ENCODE assay signal across 8 cellular contexts in genomic region chr19:4793278-4793677, GRCh38. TPM values are rescaled to one million over a fixed set of nuclear protein-coding genes. Genes with fewer than 3 reads are reported as not detected.
DNase-seq lines count a peak whose midpoint lies in the region; ATAC-seq and TF ChIP-seq lines count a peak whose summit lies in the region.
"Not testable (repeated sequence)": the region's sequence is repeated elsewhere in the genome, so short reads cannot be mapped to it uniquely, and the experiment has no call there.

No MANE protein-coding gene starts in this region.

- peak overlapping the region; percentile 84 for H3K4me3 Mint-ChIP-seq in activated CD4-positive, alpha-beta T cell treated with anti-CD3 and anti-CD28 coated beads for 36 hours
- peak overlapping the region; percentile 80 for H3K4me3 Mint-ChIP-seq in activated naive CD4-positive, alpha-beta T cell treated with anti-CD3 and anti-CD28 coated beads for 36 hours
- peak overlapping the region; percentile 76 for H3K4me3 Mint-ChIP-seq in mesothelial cell of epicardium
- H3K4me3 Mint-ChIP-seq in progenitor cell of endocrine pancreas (ENCODE audit: low read depth) = peak overlapping the region; percentile 76

- not testable (repeated sequence) for H3K27me3 ChIP-seq in A673 (replicated peaks; ENCODE audit: insufficient read depth, low read depth, low read length, poor library complexity); DOHH2 (ENCODE audit: control insufficient read depth, low read length); mammary epithelial cell (ENCODE audit: insufficient read depth, low read length)

- peaks cover 46% of the 10 kb centered on the region for H3K4me1 Mint-ChIP-seq in activated CD4-positive, alpha-beta T cell treated with anti-CD3 and anti-CD28 coated beads for 36 hours
- H3K4me1 Mint-ChIP-seq in activated naive CD4-positive, alpha-beta T cell treated with anti-CD3 and anti-CD28 coated beads for 36 hours (ENCODE audit: low read depth) = peaks cover 44% of the 10 kb centered on the region
- H3K4me1 Mint-ChIP-seq in mesothelial cell of epicardium = peaks cover 13% of the 10 kb centered on the region
- not testable (repeated sequence) for H3K4me1 Mint-ChIP-seq in progenitor cell of endocrine pancreas (ENCODE audit: low read depth)

- not testable (repeated sequence) for BruUV-seq in A673 (replicated peaks; lab: Mats Ljungman, UMichigan); mammary epithelial cell (replicated peaks; lab: Mats Ljungman, UMichigan)

- not testable (repeated sequence) for H3K9me3 Mint-ChIP-seq in activated CD4-positive, alpha-beta T cell treated with anti-CD3 and anti-CD28 coated beads for 36 hours (ENCODE audit: low read depth); activated naive CD4-positive, alpha-beta T cell treated with anti-CD3 and anti-CD28 coated beads for 36 hours; mesothelial cell of epicardium; progenitor cell of endocrine pancreas (ENCODE audit: low read depth)

- ATAC-seq in activated CD4-positive, alpha-beta T cell treated with anti-CD3 and anti-CD28 coated beads for 36 hours = not testable (repeated sequence)

- dilution Hi-C loops in mammary epithelial cell (cut with HindIII; ENCODE audit: low sequenced_read_pairs) = not testable (repeated sequence)

- H3K9me2 ChIP-seq in DOHH2 (replicated peaks; ENCODE audit: control insufficient read depth, low read length) = not testable (repeated sequence)

- not testable (repeated sequence) for H3K27me3 Mint-ChIP-seq in activated CD4-positive, alpha-beta T cell treated with anti-CD3 and anti-CD28 coated beads for 36 hours; activated naive CD4-positive, alpha-beta T cell treated with anti-CD3 and anti-CD28 coated beads for 36 hours (ENCODE audit: low read depth); mesothelial cell of epicardium (ENCODE audit: low read depth); progenitor cell of endocrine pancreas

- POLR2A ChIA-PET in A673 (lab: Charles Lee; ENCODE audit: low non-redundant PET); activated CD4-positive, alpha-beta T cell treated with anti-CD3 and anti-CD28 coated beads for 36 hours (lab: Charles Lee): not testable (repeated sequence)

- intact Hi-C loops in A673 (cut with micrococcal nuclease; ENCODE audit: unreplicated experiment) = loop anchor here (10.0 kb wide), 1 partner anchor 218 kb away; no protein-coding TSS in a partner anchor
- intact Hi-C loops in activated CD4-positive, alpha-beta T cell treated with anti-CD3 and anti-CD28 coated beads for 36 hours (cut with DNase I, micrococcal nuclease) = loop anchor here in 1 of 2 experiments (5.0 kb wide), 1 partner anchor 216 kb away; no protein-coding TSS in a partner anchor
- intact Hi-C loops in activated naive CD4-positive, alpha-beta T cell treated with anti-CD3 and anti-CD28 coated beads for 36 hours (cut with micrococcal nuclease) = loop anchor here (5.0 to 10.0 kb wide), 3 partner anchors 238 to 391 kb away; partner anchors contain the start of genes CHAF1A, SEMA6B, SH3GL1 and UBXN6
- intact Hi-C loops in mammary epithelial cell (cut with micrococcal nuclease) = loop anchor here (10.0 kb wide), 1 partner anchor 218 kb away; no protein-coding TSS in a partner anchor

- 81% methylated on average over 10 of the region's 19 CpGs for WGBS in mammary epithelial cell (ENCODE audit: low coverage, missing lambda C conversion rate)

- peaks cover 32% of the 10 kb centered on the region for H3K36me3 ChIP-seq in A673 (ENCODE audit: insufficient read depth, low read length, poor library complexity, severe bottlenecking)
- peaks cover 50% of the 10 kb centered on the region for H3K36me3 ChIP-seq in DOHH2 (ENCODE audit: control insufficient read depth, low read length)
- H3K36me3 ChIP-seq in mammary epithelial cell (ENCODE audit: insufficient read depth, low read length) = not testable (repeated sequence)

- peaks cover 21% of the 10 kb centered on the region for H3K4me1 ChIP-seq in A673 (ENCODE audit: insufficient read depth, low read length, poor library complexity, severe bottlenecking)
- peaks cover 37% of the 10 kb centered on the region for H3K4me1 ChIP-seq in DOHH2 (ENCODE audit: control insufficient read depth, low read length)
- peaks cover 39% of the 10 kb centered on the region for H3K4me1 ChIP-seq in mammary epithelial cell (ENCODE audit: insufficient read depth, low read length)

- peak overlapping the region; percentile 92 for H3K4me2 ChIP-seq in DOHH2 (ENCODE audit: low read length)
- peak overlapping the region; percentile 35 for H3K4me2 ChIP-seq in mammary epithelial cell (ENCODE audit: insufficient read depth, low read depth, low read length)

- TF ChIP-seq POLR2A in NB4 (IDR thresholded peaks at IDR 0.05; ENCODE audit: extremely low read depth, insufficient read length) = not testable (repeated sequence)

- H3K79me2 ChIP-seq in DOHH2 (ENCODE audit: control insufficient read depth, low read length) (peaks cover 57% of the 10 kb centered on the region), mammary epithelial cell (ENCODE audit: insufficient read depth, low read length) (peaks cover 55% of the 10 kb centered on the region)

- H3K9me3 ChIP-seq in A673 (ENCODE audit: low read depth, low read length, poor library complexity, severe bottlenecking); DOHH2 (ENCODE audit: control insufficient read depth, insufficient read depth, low read length); mammary epithelial cell (replicated peaks; ENCODE audit: insufficient read depth, low read length): not testable (repeated sequence)

- CTCF ChIA-PET in A673 (lab: Charles Lee); mammary epithelial cell (lab: Charles Lee; ENCODE audit: low non-redundant PET): not testable (repeated sequence)
- CTCF ChIA-PET in activated CD4-positive, alpha-beta T cell treated with anti-CD3 and anti-CD28 coated beads for 36 hours (lab: Charles Lee) = interaction anchor here (6.0 kb wide), 1 partner anchor 63 kb away, joined by 77 read pairs; no protein-coding TSS in a partner anchor
- CTCF ChIA-PET in activated naive CD4-positive, alpha-beta T cell treated with anti-CD3 and anti-CD28 coated beads for 36 hours (lab: Charles Lee) = interaction anchor here (4.0 kb wide), 1 partner anchor 60 kb away, joined by 32 read pairs; no protein-coding TSS in a partner anchor

- peak overlapping the region; percentile 47 for H3K27ac Mint-ChIP-seq in activated CD4-positive, alpha-beta T cell treated with anti-CD3 and anti-CD28 coated beads for 36 hours
- H3K27ac Mint-ChIP-seq in activated naive CD4-positive, alpha-beta T cell treated with anti-CD3 and anti-CD28 coated beads for 36 hours = peak overlapping the region; percentile 13
- not testable (repeated sequence) for H3K27ac Mint-ChIP-seq in mesothelial cell of epicardium, progenitor cell of endocrine pancreas

- H3K36me3 Mint-ChIP-seq in activated CD4-positive, alpha-beta T cell treated with anti-CD3 and anti-CD28 coated beads for 36 hours (ENCODE audit: low read depth) = peaks cover 38% of the 10 kb centered on the region
- peaks cover 27% of the 10 kb centered on the region for H3K36me3 Mint-ChIP-seq in activated naive CD4-positive, alpha-beta T cell treated with anti-CD3 and anti-CD28 coated beads for 36 hours (ENCODE audit: low read depth)
- H3K36me3 Mint-ChIP-seq in mesothelial cell of epicardium; progenitor cell of endocrine pancreas (ENCODE audit: insufficient read depth): not testable (repeated sequence)

- in situ Hi-C loops in mammary epithelial cell (cut with MboI; ENCODE audit: low sequenced_read_pairs in 2 of 2) = loop anchor here (5.0 kb wide), 1 partner anchor 61 kb away; no protein-coding TSS in a partner anchor

- TF ChIP-seq CTCF in A673 (conservative IDR thresholded peaks at IDR 0.05; ENCODE audit: low read depth, low read length); DOHH2 (IDR thresholded peaks at IDR 0.05; ENCODE audit: low read depth, low read length, poor library complexity, severe bottlenecking); NB4 (IDR thresholded peaks at IDR 0.05; ENCODE audit: low read depth, low read length); mammary epithelial cell (conservative IDR thresholded peaks at IDR 0.05 in 1 of 2, IDR thresholded peaks at IDR 0.05 in 1 of 2; ENCODE audit: extremely low read depth in 1 of 2, insufficient read depth in 1 of 2, low read depth in 1 of 2, low read length in 2 of 2); mesothelial cell of epicardium (IDR thresholded peaks at IDR 0.05; ENCODE audit: unreplicated experiment); progenitor cell of endocrine pancreas (IDR thresholded peaks at IDR 0.05; ENCODE audit: unreplicated experiment): not testable (repeated sequence)

- H2AFZ ChIP-seq in mammary epithelial cell (ENCODE audit: low read depth, low read length) = not testable (repeated sequence)

- not testable (repeated sequence) for H3K27ac ChIP-seq in A673 (ENCODE audit: low read depth, low read length, poor library complexity, severe bottlenecking); DOHH2 (ENCODE audit: low read depth, low read length); mammary epithelial cell (ENCODE audit: insufficient read depth, low read depth, low read length)

- H4K20me1 ChIP-seq in DOHH2 (ENCODE audit: control insufficient read depth, insufficient read depth, low read depth, low read length); mammary epithelial cell (ENCODE audit: insufficient read depth, low read length): not testable (repeated sequence)

- peak overlapping the region; percentile 80 for H3K4me3 ChIP-seq in A673 (ENCODE audit: low read depth, low read length, poor library complexity, severe bottlenecking)
- H3K4me3 ChIP-seq in DOHH2 (ENCODE audit: low read length); mammary epithelial cell (replicated peaks in 1 of 3; ENCODE audit: insufficient read depth in 1 of 3, low read depth in 2 of 3, low read length in 3 of 3): not testable (repeated sequence)
- H3K4me3 ChIP-seq in NB4 (ENCODE audit: low read depth, low read length) = peak overlapping the region; percentile 25

- DNase-seq in A673 (ENCODE audit: low spot score); NB4 (ENCODE audit: low read depth); activated CD4-positive, alpha-beta T cell treated with anti-CD3 and anti-CD28 coated beads for 36 hours; activated naive CD4-positive, alpha-beta T cell treated with anti-CD3 and anti-CD28 coated beads for 36 hours; mammary epithelial cell; mesothelial cell of epicardium (ENCODE audit: low spot score in 2 of 2, unreplicated experiment in 2 of 2); progenitor cell of endocrine pancreas (ENCODE audit: low spot score, unreplicated experiment): not testable (repeated sequence)

- H3F3A ChIP-seq in DOHH2 (ENCODE audit: control insufficient read depth, insufficient read depth) = not testable (repeated sequence)

- not testable (repeated sequence) for H3K9ac ChIP-seq in mammary epithelial cell (ENCODE audit: insufficient read depth, low read length)

RNA-seq across cellular contexts. Expression of gene FEM1A, which starts 1.7 kb away (rescaled TPM):
- total RNA-seq in A673 (2021) = 17.4 and 18.9 TPM in 2 replicates
- 10 to 100 TPM in 1 of 2 experiments, 1 to 10 TPM in 1; 9.2 to 10.6 TPM for total RNA-seq in activated CD4-positive, alpha-beta T cell treated with anti-CD3 and anti-CD28 coated beads for 36 hours
- 1 to 10 TPM; 8.1 to 9.1 TPM for total RNA-seq in activated naive CD4-positive, alpha-beta T cell treated with anti-CD3 and anti-CD28 coated beads for 36 hours
- 10 to 100 TPM; 12.8 to 17.5 TPM for total RNA-seq in mammary epithelial cell
- polyA plus RNA-seq in mammary epithelial cell = 6.0 TPM
- polyA minus RNA-seq in mammary epithelial cell = 5.7 TPM
- total RNA-seq in mesothelial cell of epicardium = 11.0 to 11.5 TPM (median 11.5 TPM) in 3 replicates
- total RNA-seq in progenitor cell of endocrine pancreas = 12.5 and 13.0 TPM in 2 replicates

RNA-seq across cellular contexts. Expression of gene TICAM1, which starts 38.2 kb away (rescaled TPM):
- total RNA-seq in A673 (2021) = 5.6 and 7.0 TPM in 2 replicates
- total RNA-seq in activated CD4-positive, alpha-beta T cell treated with anti-CD3 and anti-CD28 coated beads for 36 hours = 10 to 100 TPM; 23.4 to 24.1 TPM
- 10 to 100 TPM; 15.2 to 16.5 TPM for total RNA-seq in activated naive CD4-positive, alpha-beta T cell treated with anti-CD3 and anti-CD28 coated beads for 36 hours
- total RNA-seq in mammary epithelial cell = 10 to 100 TPM in 1 of 2 donors, 1 to 10 TPM in 1; 4.0 to 33.3 TPM
- polyA plus RNA-seq in mammary epithelial cell = 2.0 TPM
- 8.9 TPM for polyA minus RNA-seq in mammary epithelial cell
- total RNA-seq in mesothelial cell of epicardium = 7.6 to 7.9 TPM (median 7.7 TPM) in 3 replicates
- 3.4 and 4.0 TPM in 2 replicates for total RNA-seq in progenitor cell of endocrine pancreas
